Comparison of ENCODE assay signal across 22 cellular contexts in the genomic region with DNA sequence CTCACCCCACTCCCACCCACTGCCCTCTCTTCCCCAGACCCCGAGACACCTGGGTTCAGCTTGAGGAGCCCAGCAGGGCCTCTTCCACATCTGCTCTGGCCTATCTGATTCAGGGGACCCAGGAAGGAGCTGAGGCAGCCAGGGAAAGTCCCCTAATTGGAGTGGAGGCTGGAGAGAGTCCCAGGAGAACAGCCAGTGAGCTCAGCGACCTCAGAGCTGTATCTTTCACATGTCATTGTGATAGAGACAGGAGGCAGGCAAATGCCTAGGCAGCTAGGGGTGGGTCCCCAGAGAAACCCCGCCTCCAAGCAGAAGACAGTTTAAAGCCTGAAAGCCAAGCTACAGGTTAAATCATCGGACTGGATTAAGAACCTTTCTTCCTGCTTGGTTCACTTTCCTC.
"Had no signal": no experiment of that assay in that cellular context is flagged by ENCODE, and none has a peak within 500 bp of the region (broad histone marks: within the 10 kb centered on the region; RNA-seq: fewer than 3 reads in every experiment).

No MANE protein-coding gene starts in this region.

- H3K36me3 Mint-ChIP-seq: activated naive CD4-positive, alpha-beta T cell treated with anti-CD3 and anti-CD28 coated beads, Interleukin-2, amount 50 U/mL, for 72 hours; natural killer cell had no signal

- H3K9me3 ChIP-seq: body of pancreas, tibial artery had no signal

- H3K9me3 Mint-ChIP-seq: activated CD8-positive, alpha-beta T cell treated with anti-CD3 and anti-CD28 coated beads for 36 hours; activated naive CD4-positive, alpha-beta T cell treated with anti-CD3 and anti-CD28 coated beads, Interleukin-2, amount 50 U/mL, for 72 hours; central memory CD8-positive, alpha-beta T cell; natural killer cell; T-helper 1 cell treated with Interleukin-12 subunit alpha and Interleukin-12 subunit beta and Interleukin-4 antibody, amounts not matched to agents 30 μg/mL and 1 μg/mL, for 36 hours had no signal

- H3K27ac Mint-ChIP-seq: activated CD4-positive, alpha-beta T cell treated with anti-CD3 and anti-CD28 coated beads for 36 hours; activated CD8-positive, alpha-beta T cell treated with anti-CD3 and anti-CD28 coated beads for 36 hours; natural killer cell; progenitor cell of endocrine pancreas; T-helper 1 cell treated with Interleukin-12 subunit alpha and Interleukin-12 subunit beta and Interleukin-4 antibody, amounts not matched to agents 30 μg/mL and 1 μg/mL, for 36 hours had no signal

- H3K4me3 ChIP-seq: body of pancreas, skin epidermis, tibial artery had no signal

- DNase-seq: activated CD4-positive, alpha-beta T cell treated with anti-CD3 and anti-CD28 coated beads for 36 hours; activated CD8-positive, alpha-beta memory T cell treated with anti-CD3 and anti-CD28 coated beads, Interleukin-2, amount 50 U/mL, for 4 hours; activated CD8-positive, alpha-beta T cell treated with anti-CD3 and anti-CD28 coated beads for 36 hours; activated effector memory CD4-positive, alpha-beta T cell treated with anti-CD3 and anti-CD28 coated beads, Interleukin-2, amount 50 U/mL, for 16 hours; activated T-cell treated with anti-CD3 and anti-CD28 coated beads, Interleukin-2, amount 50 U/mL, for 48 hours; amygdala; body of pancreas; hypothalamus; left ventricle myocardium superior; mesenchymal stem cell; natural killer cell; occipital lobe; right cardiac atrium; stimulated activated CD4-positive, alpha-beta T cell treated with anti-CD3 and anti-CD28 coated beads, Interleukin-15, amount 100 ng/mL, for 24 hours; stimulated activated CD4-positive, alpha-beta T cell treated with anti-CD3 and anti-CD28 coated beads, Interleukin-4, amount 100 ng/mL, for 1 hour; stimulated activated naive CD4-positive, alpha-beta T cell had no signal

- H3K4me3 Mint-ChIP-seq: activated CD4-positive, alpha-beta T cell treated with anti-CD3 and anti-CD28 coated beads for 36 hours; activated CD8-positive, alpha-beta T cell treated with anti-CD3 and anti-CD28 coated beads for 36 hours; central memory CD8-positive, alpha-beta T cell; natural killer cell; T-helper 1 cell treated with Interleukin-12 subunit alpha and Interleukin-12 subunit beta and Interleukin-4 antibody, amounts not matched to agents 30 μg/mL and 1 μg/mL, for 36 hours had no signal

- H3K4me1 ChIP-seq: body of pancreas, tibial artery had no signal

- H3K36me3 ChIP-seq: tibial artery had no signal

- H3K4me1 Mint-ChIP-seq: activated CD4-positive, alpha-beta T cell treated with anti-CD3 and anti-CD28 coated beads for 36 hours; central memory CD8-positive, alpha-beta T cell; natural killer cell had no signal

- H3K27ac ChIP-seq: body of pancreas, skin epidermis, tibial artery had no signal

- ATAC-seq: activated CD4-positive, alpha-beta T cell treated with anti-CD3 and anti-CD28 coated beads for 36 hours; activated CD8-positive, alpha-beta T cell treated with anti-CD3 and anti-CD28 coated beads for 36 hours; activated naive CD4-positive, alpha-beta T cell treated with anti-CD3 and anti-CD28 coated beads, Interleukin-2, amount 50 U/mL, for 72 hours; body of pancreas; left ventricle myocardium superior; natural killer cell had no signal

- H3K27me3 ChIP-seq: body of pancreas had no signal
